Comparison of ENCODE assay signal across 20 cellular contexts in genomic region chr2:181847729-181848128, GRCh38. TPM values are rescaled to one million over a fixed set of nuclear protein-coding genes. Genes with fewer than 3 reads are reported as not detected.
DNase-seq lines count a peak whose midpoint lies in the region; ATAC-seq, FAIRE-seq and TF ChIP-seq lines count a peak whose summit lies in the region.
"Had no signal": no experiment of that assay in that cellular context is flagged by ENCODE, and none has a peak within 500 bp of the region (broad histone marks: within the 10 kb centered on the region; RNA-seq: fewer than 3 reads in every experiment).

No MANE protein-coding gene starts in this region.

- H4K20me1 ChIP-seq in hepatocyte (ENCODE audit: insufficient read depth, poor library complexity, severe bottlenecking) = no peaks in the 10 kb centered on the region
- H4K20me1 ChIP-seq: BLaER1 treated with 17β-estradiol and CSF1 and Interleukin-3, amounts not matched to agents 10 nM and 100 nM had no signal

- H3K27ac ChIP-seq in left ventricle myocardium inferior (replicated peaks) = peak overlapping the region; percentile 14
- no peak overlapping the region for H3K27ac ChIP-seq in right cardiac atrium (ENCODE audit: low read length)
- peak overlapping the region in 3 of 4 donors; percentile 10 to 65 (median 44) for H3K27ac ChIP-seq in pancreas
- H3K27ac ChIP-seq in hepatocyte = no peak overlapping the region
- H3K27ac ChIP-seq: Peyer's patch had no signal

- intact Hi-C loops in left ventricle myocardium inferior (cut with micrococcal nuclease) = no loop called here
- intact Hi-C loops in right cardiac atrium (cut with DNase I) = no loop called here
- intact Hi-C loops in pancreas (cut with DNase I) = loop anchor here in 1 of 3 donors (10.0 kb wide), 1 partner anchor 47 kb away; the partner anchor contains the start of gene ITPRID2

- H3K4me2 ChIP-seq in hepatocyte = no peak overlapping the region

- ATAC-seq in right cardiac atrium (no peak), pancreas (peak in 1 of 4 donors; percentile 9)
- ATAC-seq: CD8-positive, alpha-beta T cell; SK-N-SH treated with all-trans-retinoic acid at 6 μM for 48 hours had no signal

- peaks cover 14% of the 10 kb centered on the region for H3K4me1 ChIP-seq in left ventricle myocardium inferior
- no peaks in the 10 kb centered on the region for H3K4me1 ChIP-seq in right cardiac atrium (ENCODE audit: control insufficient read depth, insufficient read depth, low read length)
- peaks cover 33 to 60% (median 57%) of the 10 kb centered on the region in 3 donors for H3K4me1 ChIP-seq in pancreas
- peaks cover 4% of the 10 kb centered on the region for H3K4me1 ChIP-seq in hepatocyte (ENCODE audit: insufficient read depth)
- H3K4me1 ChIP-seq in HAP-1 = peaks cover 45% of the 10 kb centered on the region
- H3K4me1 ChIP-seq: Peyer's patch had no signal

- no peak overlapping the region for H2AFZ ChIP-seq in hepatocyte

- TF ChIP-seq CTCF in left ventricle myocardium inferior (IDR thresholded peaks at IDR 0.05; ENCODE audit: borderline replicate concordance) (no peak), pancreas (IDR thresholded peaks at IDR 0.05) (no peak), hepatocyte (IDR thresholded peaks at IDR 0.05; ENCODE audit: poor library complexity) (no peak)

- no peaks in the 10 kb centered on the region for H3K79me2 ChIP-seq in hepatocyte

- in situ Hi-C loops in HAP-1 (cut with MboI; ENCODE audit: low sequenced_read_pairs) = no loop called here

- DNase-seq in left ventricle myocardium inferior (no peak), right cardiac atrium (no peak), midbrain (lab: John Stamatoyannopoulos, UW) (peak; percentile 27), pancreas (no peak), kidney glomerular epithelial cell (lab: John Stamatoyannopoulos, UW) (no peak), hepatocyte (ENCODE audit: low spot score) (no peak), NCI-H1436 (lab: John Stamatoyannopoulos, UW) (no peak), HAP-1 (ENCODE audit: low spot score in 2 of 2) (no peak)
- DNase-seq: 8988T; CD8-positive, alpha-beta T cell; MG63; NCI-H510A treated with DMSO at 0.1 percent for 48 hours; NCI-H748 treated with DMSO at 0.1 percent for 48 hours; NK-92 treated with Interleukin-12 subunit alpha and Interleukin-12 subunit beta, amount 100 ng/mL, for 24 hours; Peyer's patch had no signal

- no peak for FAIRE-seq in pancreas (lab: Jason Lieb, UNC)
- FAIRE-seq: G401.6, GM18507, GM19239 had no signal

- H3K27me3 ChIP-seq in left ventricle myocardium inferior (ENCODE audit: low read depth) (no peaks in the 10 kb centered on the region), right cardiac atrium (ENCODE audit: control insufficient read depth, insufficient read depth) (no peaks in the 10 kb centered on the region), pancreas (no peaks in the 10 kb centered on the region), hepatocyte (no peaks in the 10 kb centered on the region), HAP-1 (ENCODE audit: low read depth) (peaks cover 5% of the 10 kb centered on the region; the same call in 1 of the 2 replicates)
- H3K27me3 ChIP-seq: BLaER1 treated with 17β-estradiol and CSF1 and Interleukin-3, amounts not matched to agents 10 nM and 100 nM; MG63; Peyer's patch had no signal

- H3K9me2 ChIP-seq in hepatocyte (replicated peaks; ENCODE audit: insufficient read depth) = no peaks in the 10 kb centered on the region

- H3K9me3 ChIP-seq in left ventricle myocardium inferior (replicated peaks) = no peaks in the 10 kb centered on the region
- H3K9me3 ChIP-seq in right cardiac atrium (ENCODE audit: control insufficient read depth, low read length) = no peaks in the 10 kb centered on the region
- H3K9me3 ChIP-seq in pancreas = no peaks in the 10 kb centered on the region
- H3K9me3 ChIP-seq in hepatocyte (ENCODE audit: low read depth) = no peaks in the 10 kb centered on the region
- no peaks in the 10 kb centered on the region for H3K9me3 ChIP-seq in HAP-1
- H3K9me3 ChIP-seq: BLaER1 treated with 17β-estradiol and CSF1 and Interleukin-3, amounts not matched to agents 10 nM and 100 nM; MG63; Peyer's patch had no signal

- no peaks in the 10 kb centered on the region for H3K36me3 ChIP-seq in left ventricle myocardium inferior
- no peaks in the 10 kb centered on the region for H3K36me3 ChIP-seq in pancreas
- no peaks in the 10 kb centered on the region for H3K36me3 ChIP-seq in hepatocyte (replicated peaks; ENCODE audit: insufficient read depth, low read depth)
- no peaks in the 10 kb centered on the region for H3K36me3 ChIP-seq in HAP-1 (replicated peaks)
- H3K36me3 ChIP-seq: BLaER1 treated with 17β-estradiol and CSF1 and Interleukin-3, amounts not matched to agents 10 nM and 100 nM; MG63; Peyer's patch had no signal

- H3K4me3 ChIP-seq in left ventricle myocardium inferior (no peak overlapping the region), right cardiac atrium (ENCODE audit: low read length) (no peak overlapping the region), pancreas (no peak overlapping the region), hepatocyte (no peak overlapping the region), HAP-1 (no peak overlapping the region)
- H3K4me3 ChIP-seq: BLaER1 treated with 17β-estradiol and CSF1 and Interleukin-3, amounts not matched to agents 10 nM and 100 nM; MG63; Peyer's patch had no signal

- 42% methylated on average over 2 of the region's 2 CpGs for WGBS in right cardiac atrium
- 31 to 37% methylated on average over 2 of the region's 2 CpGs for WGBS in pancreas, 2 donors
- 54% methylated on average over 2 of the region's 2 CpGs for WGBS in hepatocyte (ENCODE audit: low lambda C conversion rate, missing lambda C conversion rate)

RNA-seq across cellular contexts. Expression of gene ITPRID2, which starts 43.8 kb away (rescaled TPM):
- total RNA-seq in left ventricle myocardium inferior (76.0 TPM), right cardiac atrium (10 to 100 TPM; 80.5 to 95.9 (median 82.2) TPM), pancreas (100 to 1,000 TPM; 304 to 497 (median 336) TPM), hepatocyte (183 and 184 TPM in 2 replicates)
- polyA plus RNA-seq in right cardiac atrium (27.8 TPM), pancreas (10 to 100 TPM; 85.6 to 99.0 TPM), hepatocyte (37.4 and 52.5 TPM in 2 replicates)

Comparison
In these comparisons a context has a peak if more than half of its experiments do, and no peak if none do; other contexts are left out.
1. H3K27ac ChIP-seq: peak in left ventricle myocardium inferior (single experiment) and pancreas (3 of 4); none in right cardiac atrium (single experiment) and hepatocyte (single experiment).